ENCODE assay signal across 18 cellular contexts in the genomic region with DNA sequence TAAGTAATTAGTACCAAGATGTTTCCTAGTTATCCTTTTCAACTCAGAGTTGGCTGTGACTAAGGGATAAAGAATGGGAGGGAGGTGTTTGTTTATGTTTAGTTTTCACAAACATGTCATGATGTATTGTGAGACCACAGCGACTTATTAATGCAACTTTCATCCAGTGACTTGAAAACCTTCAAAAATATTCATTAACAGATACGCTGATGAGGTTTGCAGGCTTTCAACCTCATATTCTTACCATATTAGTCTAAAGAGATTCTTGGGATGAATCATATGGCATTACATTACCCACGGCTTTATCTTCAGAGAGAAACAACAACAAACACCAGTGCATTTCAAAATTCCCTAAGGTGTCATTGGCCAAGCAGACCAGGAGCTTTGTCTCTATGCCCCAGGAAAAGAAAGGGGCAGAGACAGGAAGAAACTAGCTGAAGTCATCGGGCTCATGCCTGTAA.
DNase-seq lines count a peak whose midpoint lies in the region; TF ChIP-seq lines count a peak whose summit lies in the region.
"Had no signal": no experiment of that assay in that cellular context is flagged by ENCODE, and none has a peak within 500 bp of the region (broad histone marks: within the 10 kb centered on the region; RNA-seq: fewer than 3 reads in every experiment).

No MANE protein-coding gene starts in this region.

- TF ChIP-seq CTCF in astrocyte of the cerebellum (IDR thresholded peaks at IDR 0.05; ENCODE audit: low read depth, low read length, missing control alignments) = no peak
- TF ChIP-seq CTCF in GM10248 (IDR thresholded peaks at IDR 0.05; ENCODE audit: control extremely low read depth, extremely low read depth, low read depth, missing control alignments) = no peak
- TF ChIP-seq CTCF in GM13977 (IDR thresholded peaks at IDR 0.05; ENCODE audit: extremely low read depth, insufficient read depth, missing control alignments) = no peak

- no peaks in the 10 kb centered on the region for H3K36me3 ChIP-seq in ACC112 (ENCODE audit: insufficient read depth, low read length)
- H3K36me3 ChIP-seq: pancreas had no signal

- H2AFZ ChIP-seq in ACC112 (ENCODE audit: low read length, unreplicated experiment) = no peak overlapping the region

- H3K27me3 ChIP-seq in ACC112 (ENCODE audit: insufficient read depth, low read length) = no peaks in the 10 kb centered on the region
- H3K27me3 ChIP-seq: pancreas had no signal

- H3K4me3 ChIP-seq in ACC112 (ENCODE audit: low read depth, low read length) (peak overlapping the region; percentile 8; the same call in 1 of the 2 replicates), astrocyte of the cerebellum (ENCODE audit: low read depth, low read length) (no peak overlapping the region)
- H3K4me3 ChIP-seq: pancreas had no signal

- POLR2A ChIA-PET in GM10248 (lab: Yijun Ruan, JAX) = no interaction called here

- H3K79me2 ChIP-seq in ACC112 (ENCODE audit: control insufficient read depth, insufficient read depth, low read length, unreplicated experiment) = no peaks in the 10 kb centered on the region

- peaks cover 48% of the 10 kb centered on the region for H3K4me1 ChIP-seq in ACC112 (ENCODE audit: control insufficient read depth, insufficient read depth, low read length, unreplicated experiment)
- H3K4me1 ChIP-seq: pancreas had no signal

- CTCF ChIA-PET in GM10248 (lab: Yijun Ruan, JAX) = interaction anchor here (1.4 kb wide), 1 partner anchor 25 kb away, joined by 3 read pairs; no protein-coding TSS in a partner anchor

- peak overlapping the region; percentile 91 for H3K27ac ChIP-seq in ACC112 (ENCODE audit: low read depth, low read length)
- H3K27ac ChIP-seq: pancreas had no signal

- in situ Hi-C loops in astrocyte of the cerebellum (cut with HindIII; ENCODE audit: low sequenced_read_pairs) (loop anchor here (25.0 kb wide), 1 partner anchor 870 kb away; no protein-coding TSS in a partner anchor), GM13977 (cut with MboI; ENCODE audit: low pct_unique_long_range_greater_than_20kb, low sequenced_read_pairs, unreplicated experiment) (loop anchor here (25.0 kb wide), 1 partner anchor 495 kb away; no protein-coding TSS in a partner anchor)

- DNase-seq in HCEC 1CT (peak; percentile 77), astrocyte of the cerebellum (ENCODE audit: low read depth) (peak; percentile 24), islet precursor cell (peak; percentile 65), GM10248 (ENCODE audit: extremely low spot score) (no peak), GM13977 (ENCODE audit: low spot score) (no peak)
- no peak for DNase-seq in stimulated activated CD8-positive, alpha-beta memory T cell treated with anti-CD3 and anti-CD28 coated beads, Interleukin-4, amount 100 ng/mL, for 48 hours
- no peak for DNase-seq in activated CD8-positive, alpha-beta memory T cell treated with anti-CD3 and anti-CD28 coated beads, Interleukin-2, amount 50 U/mL, for 48 hours
- DNase-seq: activated CD4-positive, alpha-beta T cell treated with anti-CD3 and anti-CD28 coated beads for 36 hours; activated T-cell treated with anti-CD3 and anti-CD28 coated beads, Interleukin-2, amount 50 U/mL, for 72 hours; anterior cingulate cortex; effector CD8-positive, alpha-beta T cell; hypothalamus; NCI-H1048; NCI-H446 treated with DMSO at 0.1 percent for 48 hours; pancreas; PC-3; T-helper 1 cell had no signal

Comparison
In these comparisons a context has a peak if more than half of its experiments do, and no peak if none do; other contexts are left out.
1. DNase-seq: peak in HCEC 1CT (single experiment), astrocyte of the cerebellum (single experiment) and islet precursor cell (single experiment); none in stimulated activated CD8-positive, alpha-beta memory T cell treated with anti-CD3 and anti-CD28 coated beads, Interleukin-4, amount 100 ng/mL, for 48 hours (single experiment), GM10248 (single experiment), GM13977 (single experiment) and activated CD8-positive, alpha-beta memory T cell treated with anti-CD3 and anti-CD28 coated beads, Interleukin-2, amount 50 U/mL, for 48 hours (single experiment).